16 cellular contexts compared by ENCODE assay signal in the genomic region with DNA sequence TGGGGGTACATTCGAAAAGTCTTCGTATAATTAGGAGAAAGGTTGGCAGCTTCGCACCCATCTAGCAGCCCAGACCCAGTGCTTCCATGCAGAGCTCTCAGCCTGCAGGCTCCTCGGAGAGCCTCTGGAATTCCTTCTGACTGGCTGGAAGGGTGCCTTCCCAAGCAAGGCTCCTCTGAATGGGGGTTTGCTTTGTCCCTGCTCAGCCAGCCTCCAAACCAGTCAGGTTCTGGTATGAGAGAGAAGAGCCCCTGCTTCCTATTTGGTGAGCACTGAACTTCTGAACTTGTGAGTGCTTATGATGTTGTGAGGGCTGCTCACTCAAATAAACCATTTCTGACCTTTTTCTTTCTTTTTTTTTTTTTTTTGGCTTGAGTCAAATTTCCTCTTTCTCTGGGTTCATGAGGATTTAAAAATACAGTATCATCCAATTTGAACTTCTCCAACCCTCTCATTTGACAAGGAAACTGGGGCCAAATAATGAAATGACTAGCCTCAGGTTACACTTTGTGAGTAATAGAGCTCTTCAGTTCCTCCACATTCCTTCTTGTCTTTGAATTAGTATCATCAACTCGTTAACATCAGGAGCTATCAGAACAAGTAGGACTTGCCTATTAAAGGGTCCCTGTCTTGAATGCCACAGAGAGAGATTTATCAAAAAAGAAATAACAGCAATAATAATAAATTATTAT. TPM values are rescaled to one million over a fixed set of nuclear protein-coding genes. Genes with fewer than 3 reads are reported as not detected.
DNase-seq lines count a peak whose midpoint lies in the region; ATAC-seq and TF ChIP-seq lines count a peak whose summit lies in the region.
"Had no signal": no experiment of that assay in that cellular context is flagged by ENCODE, and none has a peak within 500 bp of the region (broad histone marks: within the 10 kb centered on the region; RNA-seq: fewer than 3 reads in every experiment).

No MANE protein-coding gene starts in this region.

- no peak overlapping the region for H3K18ac ChIP-seq in IMR-90 (ENCODE audit: low read depth, low read length)

- dilution Hi-C loops in IMR-90 (cut with HindIII; ENCODE audit: low sequenced_read_pairs, unreplicated experiment), result no loop called here

- no peak overlapping the region for H4K91ac ChIP-seq in IMR-90 (ENCODE audit: insufficient read depth, low read depth, low read length)

- H3K27ac ChIP-seq in IMR-90 (ENCODE audit: insufficient read depth, low read length) (no peak overlapping the region), prostate gland (no peak overlapping the region)
- H3K27ac ChIP-seq: gastroesophageal sphincter, Peyer's patch, vagina had no signal

- H4K5ac ChIP-seq in IMR-90 (ENCODE audit: low read depth, low read length), result no peak overlapping the region

- H2AK5ac ChIP-seq in IMR-90 (ENCODE audit: low read depth, low read length), result peak overlapping the region; percentile 30; the same call in 1 of the 2 replicates

- H2BK120ac ChIP-seq in IMR-90 (ENCODE audit: low read depth, low read length), result peak overlapping the region; percentile 41; the same call in 1 of the 2 replicates

- H3K27me3 ChIP-seq in IMR-90 (ENCODE audit: control insufficient read depth, insufficient read depth, low read length) (no peaks in the 10 kb centered on the region), prostate gland (replicated peaks; ENCODE audit: insufficient read depth) (no peaks in the 10 kb centered on the region)
- H3K27me3 ChIP-seq: BE2C, gastroesophageal sphincter, vagina had no signal

- TF ChIP-seq RAD21 in IMR-90 (IDR thresholded peaks at IDR 0.05; ENCODE audit: low read length), result no peak

- H2BK15ac ChIP-seq in IMR-90 (ENCODE audit: low read depth, low read length), result no peak overlapping the region; the same call in 2 of the 3 replicates

- no peaks in the 10 kb centered on the region for H3K79me1 ChIP-seq in IMR-90 (ENCODE audit: low read depth in 1 of 2, low read length in 2 of 2)

- H3K4me1 ChIP-seq in IMR-90 (ENCODE audit: control insufficient read depth, insufficient read depth, low read length) (peaks cover 12% of the 10 kb centered on the region), prostate gland (replicated peaks) (no peaks in the 10 kb centered on the region)
- H3K4me1 ChIP-seq: BE2C, gastroesophageal sphincter, Peyer's patch, vagina had no signal

- H3K56ac ChIP-seq in IMR-90 (ENCODE audit: extremely low read depth, insufficient read depth, low read length), result no peak overlapping the region

- H2BK20ac ChIP-seq in IMR-90 (ENCODE audit: low read depth, low read length), result no peak overlapping the region

- no TSS peak for BruUV-seq in IMR-90 (replicated peaks; lab: Mats Ljungman, UMichigan)

- H3K36me3 ChIP-seq in IMR-90 (ENCODE audit: control insufficient read depth, insufficient read depth, low read length), result no peaks in the 10 kb centered on the region
- H3K36me3 ChIP-seq in prostate gland, result no peaks in the 10 kb centered on the region
- H3K36me3 ChIP-seq: BE2C, gastroesophageal sphincter, Peyer's patch, vagina had no signal

- H3K9me3 ChIP-seq in IMR-90 (ENCODE audit: control insufficient read depth, insufficient read depth, low read length), result no peaks in the 10 kb centered on the region
- H3K9me3 ChIP-seq in prostate gland, result no peaks in the 10 kb centered on the region
- H3K9me3 ChIP-seq: BE2C, mucosa of descending colon, Peyer's patch, vagina had no signal

- no peak overlapping the region for H2BK5ac ChIP-seq in IMR-90 (ENCODE audit: low read depth, low read length, poor library complexity, severe bottlenecking)

- intact Hi-C loops in IMR-90 (cut with micrococcal nuclease) (loop anchor here (2.0 kb wide), 1 partner anchor 20 kb away; no protein-coding TSS in a partner anchor), prostate gland (cut with DNase I) (no loop called here)

- H3K4me3 ChIP-seq in IMR-90 (ENCODE audit: insufficient read depth, low read depth, low read length) (no peak overlapping the region), prostate gland (no peak overlapping the region)
- H3K4me3 ChIP-seq: gastroesophageal sphincter, mucosa of descending colon, Peyer's patch, vagina had no signal

- peaks cover 13% of the 10 kb centered on the region for H3K9me1 ChIP-seq in IMR-90 (ENCODE audit: insufficient read depth, low read length)

- peak; percentile 50 for ATAC-seq in IMR-90 (ENCODE audit: low read depth)
- ATAC-seq: gastroesophageal sphincter, mucosa of descending colon had no signal

- H3K4ac ChIP-seq in IMR-90 (ENCODE audit: low read depth, low read length), result no peak overlapping the region

- WGBS in IMR-90 (ENCODE audit: extremely low coverage in 2 of 2, insufficient read length in 1 of 2), 2 experiments, result 90% methylated on average over 2 of the region's 5 CpGs; no CpG with 5 or more reads in 1 of the 2 experiments
- WGBS in prostate gland, result 64% methylated on average over 5 of the region's 5 CpGs

- H3K9ac ChIP-seq in IMR-90 (ENCODE audit: low read depth, low read length), result no peak overlapping the region

- TF ChIP-seq CTCF in IMR-90 (conservative IDR thresholded peaks at IDR 0.05; ENCODE audit: low read depth, low read length) (no peak), prostate gland (IDR thresholded peaks at IDR 0.05) (no peak)

- POLR2A ChIA-PET in IMR-90 (lab: Charles Lee; ENCODE audit: unreplicated experiment), result no interaction called here

- peak overlapping the region; percentile 37 for H2AK9ac ChIP-seq in IMR-90 (replicated peaks; ENCODE audit: low read depth, low read length, poor library complexity)

- no peaks in the 10 kb centered on the region for H4K20me1 ChIP-seq in IMR-90 (ENCODE audit: insufficient read depth, low read length)

- no peak for TF ChIP-seq POLR2A in IMR-90 (IDR thresholded peaks at IDR 0.05; ENCODE audit: low read depth, low read length)
- TF ChIP-seq POLR2A in prostate gland (IDR thresholded peaks at IDR 0.05), result no peak

- peak overlapping the region; percentile 46; the same call in 1 of the 2 replicates for H3K14ac ChIP-seq in IMR-90 (replicated peaks; ENCODE audit: low read depth, low read length)

- H3K4me2 ChIP-seq in IMR-90 (ENCODE audit: low read depth, low read length), result no peak overlapping the region

- in situ Hi-C loops in IMR-90 (cut with MboI; ENCODE audit: low sequenced_read_pairs), result no loop called here

- CTCF ChIA-PET in IMR-90 (lab: Yijun Ruan, JAX), result interaction anchor here (0.6 to 0.7 kb wide), 2 partner anchors 652 to 876 kb away, joined by 3 to 5 read pairs; no protein-coding TSS in a partner anchor

- no peak overlapping the region; a peak in 1 of 4 replicates for H4K8ac ChIP-seq in IMR-90 (ENCODE audit: low read depth in 2 of 2, low read length in 2 of 2)

- DNase-seq in ELF-1 (ENCODE audit: low read depth, low spot score) (peak; percentile 71), IMR-90 (peak; percentile 35), amniotic epithelial cell (ENCODE audit: low read depth) (peak; percentile 22), islet precursor cell (peak; percentile 80), prostate gland (ENCODE audit: low spot score) (no peak), T-helper 9 cell (no peak), NCI-H187 (lab: John Stamatoyannopoulos, UW) (no peak)
- DNase-seq: activated CD4-positive, alpha-beta T cell treated with anti-CD3 and anti-CD28 coated beads for 1 hour; BE2C; DMS53; mucosa of descending colon; NCI-H2081; NCI-H748 treated with DMSO at 0.1 percent for 48 hours; Peyer's patch had no signal

- H3K23ac ChIP-seq in IMR-90 (ENCODE audit: low read depth, low read length), result no peak overlapping the region

- H2AFZ ChIP-seq in IMR-90 (replicated peaks; ENCODE audit: low read length, poor library complexity), result peak overlapping the region; percentile 62

TF ChIP-seq in IMR-90, 13 proteins besides CTCF, POLR2A, EP300 and RAD21:
- TF ChIP-seq, protein P1, sequence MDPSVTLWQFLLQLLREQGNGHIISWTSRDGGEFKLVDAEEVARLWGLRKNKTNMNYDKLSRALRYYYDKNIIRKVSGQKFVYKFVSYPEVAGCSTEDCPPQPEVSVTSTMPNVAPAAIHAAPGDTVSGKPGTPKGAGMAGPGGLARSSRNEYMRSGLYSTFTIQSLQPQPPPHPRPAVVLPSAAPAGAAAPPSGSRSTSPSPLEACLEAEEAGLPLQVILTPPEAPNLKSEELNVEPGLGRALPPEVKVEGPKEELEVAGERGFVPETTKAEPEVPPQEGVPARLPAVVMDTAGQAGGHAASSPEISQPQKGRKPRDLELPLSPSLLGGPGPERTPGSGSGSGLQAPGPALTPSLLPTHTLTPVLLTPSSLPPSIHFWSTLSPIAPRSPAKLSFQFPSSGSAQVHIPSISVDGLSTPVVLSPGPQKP (IDR thresholded peaks at IDR 0.05; ENCODE audit: borderline replicate concordance, low read depth, low read length), result no peak
- TF ChIP-seq CEBPB (IDR thresholded peaks at IDR 0.05; ENCODE audit: low read depth, low read length), result no peak
- no peak for TF ChIP-seq SMC3 (IDR thresholded peaks at IDR 0.05; ENCODE audit: low read depth, low read length)
- TF ChIP-seq, protein P2, sequence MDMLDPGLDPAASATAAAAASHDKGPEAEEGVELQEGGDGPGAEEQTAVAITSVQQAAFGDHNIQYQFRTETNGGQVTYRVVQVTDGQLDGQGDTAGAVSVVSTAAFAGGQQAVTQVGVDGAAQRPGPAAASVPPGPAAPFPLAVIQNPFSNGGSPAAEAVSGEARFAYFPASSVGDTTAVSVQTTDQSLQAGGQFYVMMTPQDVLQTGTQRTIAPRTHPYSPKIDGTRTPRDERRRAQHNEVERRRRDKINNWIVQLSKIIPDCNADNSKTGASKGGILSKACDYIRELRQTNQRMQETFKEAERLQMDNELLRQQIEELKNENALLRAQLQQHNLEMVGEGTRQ (IDR thresholded peaks at IDR 0.05; ENCODE audit: low read depth, low read length), result no peak
- no peak for TF ChIP-seq MAZ (IDR thresholded peaks at IDR 0.05; ENCODE audit: borderline replicate concordance, low read depth, low read length)
- no peak for TF ChIP-seq RCOR1 (IDR thresholded peaks at IDR 0.05; ENCODE audit: insufficient replicate concordance, low read length)
- no peak for TF ChIP-seq MAFK (IDR thresholded peaks at IDR 0.05; ENCODE audit: low read depth, low read length)
- no peak for TF ChIP-seq CHD1 (IDR thresholded peaks at IDR 0.05; ENCODE audit: low read depth, low read length)
- TF ChIP-seq RFX5 (IDR thresholded peaks at IDR 0.05; ENCODE audit: low read depth, low read length), result no peak
- no peak for TF ChIP-seq NFE2L2 (IDR thresholded peaks at IDR 0.05; ENCODE audit: low read depth, low read length)
- no peak for TF ChIP-seq MXI1 (IDR thresholded peaks at IDR 0.05; ENCODE audit: borderline replicate concordance, low read depth, low read length)
- no peak for TF ChIP-seq FOS (IDR thresholded peaks at IDR 0.05; ENCODE audit: low read depth, low read length)
- no peak for TF ChIP-seq BHLHE40 (IDR thresholded peaks at IDR 0.05; ENCODE audit: low read depth, low read length)
TF ChIP-seq in IMR-90: peak in this region for 0.

RNA-seq across cellular contexts. Expression of a gene that starts 39.6 kb away (rescaled TPM):
- total RNA-seq in IMR-90 (2012; rRNA removed) (under 0.01 TPM in 2 replicates), prostate gland (1 to 10 TPM in 1 of 2 donors, under 1 TPM in 1; 0.32 to 2.1 TPM)
- polyA plus RNA-seq in IMR-90 (2012; rRNA removed), result 0.16 and 0.21 TPM in 2 replicates
- polyA plus RNA-seq in IMR-90 (2012; cell fraction: cytosol; rRNA removed), result 0.05 and 0.12 TPM in 2 replicates
- polyA plus RNA-seq in IMR-90 (2012; cell fraction: nucleus; rRNA removed; ENCODE audit: low replicate concordance), result 0.85 and 1.0 TPM in 2 replicates

Comparison
In these comparisons a context has a peak if more than half of its experiments do, and no peak if none do; other contexts are left out.
1. DNase-seq: peak in ELF-1 (single experiment), IMR-90 (single experiment), amniotic epithelial cell (single experiment) and islet precursor cell (single experiment); none in prostate gland (single experiment), T-helper 9 cell (single experiment) and NCI-H187 (0 of 2).